In the genomic region with DNA sequence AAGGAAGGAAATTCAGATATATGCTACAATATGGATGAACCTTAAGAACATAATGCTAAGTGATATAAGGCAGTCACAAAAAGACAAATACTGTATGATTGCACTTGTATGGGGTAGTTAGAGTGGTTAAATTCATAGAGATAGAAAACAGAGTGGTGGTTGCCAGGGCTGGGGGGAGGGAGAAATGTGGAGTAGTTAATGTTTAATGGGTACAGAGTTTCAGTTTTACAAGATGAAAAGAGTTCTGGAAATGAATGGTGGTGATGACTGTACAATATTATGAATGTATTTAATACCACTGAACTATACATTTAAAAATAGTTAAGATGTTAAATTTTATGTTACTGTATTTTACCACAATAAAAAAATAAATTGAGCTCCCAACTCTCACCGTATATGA, we compare ENCODE assay signal across 1 cellular context.
TF ChIP-seq lines count a peak whose summit lies in the region.

No MANE protein-coding gene starts in this region.

TF ChIP-seq in HepG2, 621 proteins besides CTCF, POLR2A, EP300 and RAD21 (continued from another document):
- TF ChIP-seq HNF1A (IDR thresholded peaks at IDR 0.05; ENCODE audit: low read depth), result peak; percentile 84
- TF ChIP-seq HNF1A (CRISPR knock-in tag; IDR thresholded peaks at IDR 0.05; ENCODE audit: borderline replicate concordance), result peak; percentile 33; the same call in 1 of the 2 replicates
- TF ChIP-seq MED8 (CRISPR knock-in tag; IDR thresholded peaks at IDR 0.05; ENCODE audit: insufficient replicate concordance), result no peak
- peak; percentile 44; the same call in 1 of the 2 replicates for TF ChIP-seq ARID3A (IDR thresholded peaks at IDR 0.05; ENCODE audit: low read depth, low read length)
- peak; percentile 85 for TF ChIP-seq HNRNPUL1 (IDR thresholded peaks at IDR 0.05; ENCODE audit: low read depth, low read length)
- TF ChIP-seq HNRNPK (IDR thresholded peaks at IDR 0.05; ENCODE audit: low read depth, low read length, poor library complexity, severe bottlenecking), result peak; percentile 41
- peak; percentile 39; the same call in 1 of the 2 replicates for TF ChIP-seq ARID5B (CRISPR knock-in tag; IDR thresholded peaks at IDR 0.05)
- peak; percentile 75; the same call in 1 of the 2 replicates for TF ChIP-seq HOMEZ (CRISPR knock-in tag; IDR thresholded peaks at IDR 0.05; ENCODE audit: low read depth)
- TF ChIP-seq ZNF281 (CRISPR knock-in tag; IDR thresholded peaks at IDR 0.05; ENCODE audit: borderline replicate concordance), result peak; percentile 63; the same call in 1 of the 2 replicates
- TF ChIP-seq HMG20A (CRISPR knock-in tag; IDR thresholded peaks at IDR 0.05; ENCODE audit: borderline replicate concordance), result peak; percentile 23; the same call in 1 of the 2 replicates
- TF ChIP-seq ZNF274 (CRISPR knock-in tag; IDR thresholded peaks at IDR 0.05), result no peak
- no peak for TF ChIP-seq GATA4 (IDR thresholded peaks at IDR 0.05; ENCODE audit: borderline replicate concordance, low read depth)
- TF ChIP-seq POGZ (CRISPR knock-in tag; IDR thresholded peaks at IDR 0.05), result no peak
- peak; percentile 14; the same call in 1 of the 2 replicates for TF ChIP-seq SAP130 (CRISPR knock-in tag; IDR thresholded peaks at IDR 0.05; ENCODE audit: low read depth)
